ENCODE assay signal across 10 cellular contexts in the genomic region with DNA sequence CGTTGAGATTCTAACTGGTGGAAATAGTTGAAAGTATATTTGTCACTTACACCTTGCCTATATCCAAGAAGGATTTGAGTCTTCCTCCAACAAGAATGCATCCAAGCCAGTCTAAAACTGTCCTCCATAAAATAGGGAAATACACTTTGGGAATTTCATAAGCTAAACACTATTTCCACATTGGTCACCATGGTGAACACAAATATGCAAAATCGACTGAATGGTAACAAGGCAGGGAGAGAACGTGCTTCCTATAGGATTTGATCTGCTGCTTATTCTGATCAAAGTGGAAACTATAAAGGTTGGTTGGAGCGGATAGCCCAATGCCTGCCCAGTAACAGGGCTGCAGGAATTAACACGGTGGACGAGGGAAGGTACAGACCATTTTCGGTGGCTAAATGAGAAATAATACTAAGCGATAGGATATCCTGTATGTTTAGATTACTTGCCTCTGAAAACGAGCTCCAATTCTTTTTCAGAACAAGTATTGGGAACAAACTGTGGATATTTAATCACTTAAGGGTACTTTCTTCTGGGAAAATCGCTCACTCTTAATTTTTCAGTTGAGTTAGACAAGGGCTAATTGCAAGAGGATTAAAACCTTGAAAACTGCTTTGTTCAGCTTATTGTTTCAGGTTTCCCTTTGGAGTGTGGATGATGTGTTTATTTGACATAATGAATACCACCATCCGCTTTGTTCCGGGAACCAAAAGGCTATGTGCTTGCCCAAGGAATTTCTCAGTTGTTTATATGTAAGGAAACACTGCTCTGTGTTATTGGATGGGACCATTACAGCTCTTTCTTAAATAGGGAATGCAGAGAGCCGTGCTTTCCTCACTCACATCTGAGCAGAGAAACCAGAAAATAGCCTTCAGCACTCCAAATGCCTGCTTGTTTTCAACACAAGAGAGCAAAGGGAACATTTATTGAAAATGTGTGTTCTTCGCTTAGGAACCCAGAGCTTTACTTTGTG.
DNase-seq lines count a peak whose midpoint lies in the region; ATAC-seq, FAIRE-seq and TF ChIP-seq lines count a peak whose summit lies in the region.
"Had no signal": no experiment of that assay in that cellular context is flagged by ENCODE, and none has a peak within 500 bp of the region (broad histone marks: within the 10 kb centered on the region; RNA-seq: fewer than 3 reads in every experiment).

No MANE protein-coding gene starts in this region.

- no peak overlapping the region for H3K4me3 Mint-ChIP-seq in osteocyte (ENCODE audit: unreplicated experiment)
- no peak overlapping the region for H3K4me3 Mint-ChIP-seq in activated CD8-positive, alpha-beta T cell treated with anti-CD3 and anti-CD28 coated beads, Interleukin-2, amount 10 ng/mL, durations not matched to agents 7 days and 5 days
- H3K4me3 Mint-ChIP-seq: stimulated activated naive CD8-positive, alpha-beta T cell treated with anti-CD3 and anti-CD28 coated beads, Interleukin-15, Interleukin-2, amounts not matched to agents 100 ng/mL and 50 ng/mL, for 24 hours had no signal

- H3K9ac ChIP-seq in liver (ENCODE audit: low read depth in 1 of 2, low read length in 2 of 2), result no peak overlapping the region
- no peak overlapping the region for H3K9ac ChIP-seq in HepG2 (ENCODE audit: insufficient read depth, low read depth, low read length)

- 72% methylated on average over 14 of the region's 14 CpGs for WGBS in liver
- WGBS in HepG2 (ENCODE audit: low lambda C conversion rate), result 65% methylated on average over 14 of the region's 14 CpGs

- H3K9me3 ChIP-seq in liver (ENCODE audit: control insufficient read depth in 4 of 4, low read length in 3 of 4) (no peaks in the 10 kb centered on the region), HepG2 (ENCODE audit: low read length) (no peaks in the 10 kb centered on the region)

- no peak for TF ChIP-seq EP300 in HepG2 (IDR thresholded peaks at IDR 0.05; ENCODE audit: low read depth in 2 of 2, low read length in 2 of 2)
- no peak for TF ChIP-seq EP300 in HepG2 (CRISPR knock-in tag; IDR thresholded peaks at IDR 0.05; ENCODE audit: borderline replicate concordance)

- in situ Hi-C loops in HepG2 (cut with HindIII; ENCODE audit: extremely low pct_ligation_motif_present, low pct_unique_long_range_greater_than_20kb), result no loop called here

- intact Hi-C loops in HepG2 (cut with micrococcal nuclease; ENCODE audit: unreplicated experiment), result no loop called here

- no peaks in the 10 kb centered on the region for H3K9me3 Mint-ChIP-seq in osteocyte (ENCODE audit: unreplicated experiment)
- no peaks in the 10 kb centered on the region for H3K9me3 Mint-ChIP-seq in activated CD8-positive, alpha-beta T cell treated with anti-CD3 and anti-CD28 coated beads, Interleukin-2, amount 10 ng/mL, durations not matched to agents 7 days and 5 days (ENCODE audit: insufficient read depth)
- H3K9me3 Mint-ChIP-seq: stimulated activated naive CD8-positive, alpha-beta T cell treated with anti-CD3 and anti-CD28 coated beads, Interleukin-15, Interleukin-2, amounts not matched to agents 100 ng/mL and 50 ng/mL, for 24 hours had no signal

- H3K36me3 ChIP-seq in liver (ENCODE audit: control insufficient read depth in 4 of 4, insufficient read depth in 3 of 4, low read depth in 1 of 4, low read length in 3 of 4) (no peaks in the 10 kb centered on the region), HepG2 (replicated peaks in 1 of 2; ENCODE audit: control insufficient read depth in 1 of 2, insufficient read depth in 2 of 2, low read length in 2 of 2) (no peaks in the 10 kb centered on the region)

- BruUV-seq in HepG2 (replicated peaks; lab: Mats Ljungman, UMichigan), result no TSS peak

- no peak for DNase-seq in HepG2 (ENCODE audit: low spot score)
- DNase-seq in fibroblast of the conjunctiva (ENCODE audit: low read depth), result peak; percentile 57
- DNase-seq in osteocyte (ENCODE audit: extremely low spot score, unreplicated experiment), result no peak
- DNase-seq in stimulated activated naive CD8-positive, alpha-beta T cell treated with anti-CD3 and anti-CD28 coated beads, Interleukin-15, Interleukin-2, amounts not matched to agents 100 U/mL and 50 U/mL, for 24 hours, result no peak
- no peak for DNase-seq in activated CD8-positive, alpha-beta T cell treated with anti-CD3 and anti-CD28 coated beads, Interleukin-2, amount 10 ng/mL, durations not matched to agents 7 days and 5 days

- H3K4me1 ChIP-seq in liver (ENCODE audit: control insufficient read depth in 4 of 4, insufficient read depth in 4 of 4, low read length in 3 of 4) (peaks cover 0 to 5% (median 2%) of the 10 kb centered on the region in 4 donors), HepG2 (ENCODE audit: insufficient read depth, low read length) (peaks cover 10% of the 10 kb centered on the region)

- peaks cover 2% of the 10 kb centered on the region for H3K36me3 Mint-ChIP-seq in osteocyte (ENCODE audit: unreplicated experiment)
- no peaks in the 10 kb centered on the region for H3K36me3 Mint-ChIP-seq in activated CD8-positive, alpha-beta T cell treated with anti-CD3 and anti-CD28 coated beads, Interleukin-2, amount 10 ng/mL, durations not matched to agents 7 days and 5 days (ENCODE audit: low read depth)

- no peaks in the 10 kb centered on the region for H3K27me3 ChIP-seq in liver (ENCODE audit: control insufficient read depth in 4 of 4, insufficient read depth in 4 of 4, low read length in 3 of 4)
- H3K27me3 ChIP-seq in HepG2 (ENCODE audit: control insufficient read depth in 1 of 2, insufficient read depth in 2 of 2, low read length in 2 of 2), result peaks cover 0 to 8% of the 10 kb centered on the region in 2 experiments; a peak in 1 of 5 replicates

- no peaks in the 10 kb centered on the region for H3K79me2 ChIP-seq in HepG2 (ENCODE audit: insufficient read depth, low read length)

- no peak overlapping the region for H3K27ac ChIP-seq in liver (ENCODE audit: low read depth in 1 of 2, low read length in 2 of 2)
- no peak overlapping the region for H3K27ac ChIP-seq in HepG2 (ENCODE audit: extremely low read length, insufficient read depth, low read length)

- no peak for FAIRE-seq in HepG2 (lab: Jason Lieb, UNC)
- FAIRE-seq: small intestine had no signal

- CTCF ChIA-PET in HepG2 (lab: Yijun Ruan, JAX; ENCODE audit: low intra/inter-chr PET ratio, low total read pairs), result no interaction called here
- CTCF ChIA-PET in activated CD8-positive, alpha-beta T cell treated with anti-CD3 and anti-CD28 coated beads, Interleukin-2, amount 10 ng/mL, durations not matched to agents 7 days and 5 days (lab: Charles Lee), result interaction anchor here (1.3 kb wide), 1 partner anchor 20 kb away, joined by 3 read pairs; no protein-coding TSS in a partner anchor

- ATAC-seq in HepG2, result no peak
- ATAC-seq in stimulated activated naive CD8-positive, alpha-beta T cell treated with anti-CD3 and anti-CD28 coated beads, Interleukin-15, Interleukin-2, amounts not matched to agents 100 U/mL and 50 U/mL, for 24 hours, result no peak
- ATAC-seq in activated CD8-positive, alpha-beta T cell treated with anti-CD3 and anti-CD28 coated beads, Interleukin-2, amount 10 ng/mL, durations not matched to agents 7 days and 5 days, result no peak
- no peak for ATAC-seq in HG03520 (IDR thresholded peaks at IDR 0.05; ENCODE audit: unreplicated experiment)
- ATAC-seq in GM19324 (IDR thresholded peaks at IDR 0.05; ENCODE audit: low FRiP score, unreplicated experiment), result no peak

- TF ChIP-seq RAD21 in liver (IDR thresholded peaks at IDR 0.05), result peak in 1 of 2 donors; percentile 28
- TF ChIP-seq RAD21 in HepG2 (CRISPR knock-in tag; IDR thresholded peaks at IDR 0.05), result no peak

- TF ChIP-seq POLR2A in HepG2 (IDR thresholded peaks at IDR 0.05; ENCODE audit: insufficient read depth in 1 of 2, low read depth in 2 of 2, low read length in 2 of 2), result no peak

- H3K27me3 Mint-ChIP-seq in osteocyte (ENCODE audit: unreplicated experiment), result no peaks in the 10 kb centered on the region
- peaks cover 36% of the 10 kb centered on the region for H3K27me3 Mint-ChIP-seq in activated CD8-positive, alpha-beta T cell treated with anti-CD3 and anti-CD28 coated beads, Interleukin-2, amount 10 ng/mL, durations not matched to agents 7 days and 5 days (ENCODE audit: low read depth)

- H4K20me1 ChIP-seq in HepG2 (ENCODE audit: insufficient read depth, low read length), result no peaks in the 10 kb centered on the region

- no peak overlapping the region for H2AFZ ChIP-seq in HepG2 (ENCODE audit: low read length)

- POLR2A ChIA-PET in HepG2 (lab: Yijun Ruan, JAX), result no interaction called here
- POLR2A ChIA-PET in activated CD8-positive, alpha-beta T cell treated with anti-CD3 and anti-CD28 coated beads, Interleukin-2, amount 10 ng/mL, durations not matched to agents 7 days and 5 days (lab: Charles Lee), result no interaction called here

- H3K4me3 ChIP-seq in liver (ENCODE audit: low read depth in 1 of 3, low read length in 3 of 3), result no peak overlapping the region
- H3K4me3 ChIP-seq in HepG2 (replicated peaks in 1 of 3; ENCODE audit: insufficient read depth in 1 of 3, low read depth in 2 of 3, low read length in 3 of 3), result no peak overlapping the region

- H3K4me2 ChIP-seq in HepG2 (ENCODE audit: low read depth, low read length), result no peak overlapping the region

- H3K27ac Mint-ChIP-seq in osteocyte (ENCODE audit: unreplicated experiment), result peak overlapping the region; percentile 95
- H3K27ac Mint-ChIP-seq in activated CD8-positive, alpha-beta T cell treated with anti-CD3 and anti-CD28 coated beads, Interleukin-2, amount 10 ng/mL, durations not matched to agents 7 days and 5 days, result no peak overlapping the region
- H3K27ac Mint-ChIP-seq: stimulated activated naive CD8-positive, alpha-beta T cell treated with anti-CD3 and anti-CD28 coated beads, Interleukin-15, Interleukin-2, amounts not matched to agents 100 ng/mL and 50 ng/mL, for 24 hours had no signal

- TF ChIP-seq CTCF in liver (IDR thresholded peaks at IDR 0.05; ENCODE audit: low read depth, low read length, missing input control) (no peak), HepG2 (CRISPR knock-in tag; IDR thresholded peaks at IDR 0.05) (no peak), osteocyte (IDR thresholded peaks at IDR 0.05) (no peak)

- H3K4me1 Mint-ChIP-seq in osteocyte (ENCODE audit: unreplicated experiment), result peaks cover 86% of the 10 kb centered on the region
- H3K4me1 Mint-ChIP-seq in activated CD8-positive, alpha-beta T cell treated with anti-CD3 and anti-CD28 coated beads, Interleukin-2, amount 10 ng/mL, durations not matched to agents 7 days and 5 days (ENCODE audit: low read depth), result peaks cover 4% of the 10 kb centered on the region

TF ChIP-seq in HepG2, 621 proteins besides CTCF, POLR2A, EP300 and RAD21 (continues in another document):
- TF ChIP-seq NAIF1 (CRISPR knock-in tag; IDR thresholded peaks at IDR 0.05; ENCODE audit: borderline replicate concordance), result no peak
- no peak for TF ChIP-seq ZNF644 (CRISPR knock-in tag; IDR thresholded peaks at IDR 0.05; ENCODE audit: low read depth)
- no peak for TF ChIP-seq RORA (CRISPR knock-in tag; IDR thresholded peaks at IDR 0.05)
- no peak for TF ChIP-seq ZNF234 (CRISPR knock-in tag; conservative IDR thresholded peaks at IDR 0.05)
- TF ChIP-seq ZNF263 (CRISPR knock-in tag; IDR thresholded peaks at IDR 0.05), result no peak
- no peak for TF ChIP-seq ZFP41 (CRISPR knock-in tag; IDR thresholded peaks at IDR 0.05; ENCODE audit: borderline replicate concordance)
- no peak for TF ChIP-seq SP140L (CRISPR knock-in tag; IDR thresholded peaks at IDR 0.05; ENCODE audit: borderline replicate concordance)
- TF ChIP-seq HNRNPUL1 (IDR thresholded peaks at IDR 0.05; ENCODE audit: low read depth, low read length), result no peak
